In the genomic region with DNA sequence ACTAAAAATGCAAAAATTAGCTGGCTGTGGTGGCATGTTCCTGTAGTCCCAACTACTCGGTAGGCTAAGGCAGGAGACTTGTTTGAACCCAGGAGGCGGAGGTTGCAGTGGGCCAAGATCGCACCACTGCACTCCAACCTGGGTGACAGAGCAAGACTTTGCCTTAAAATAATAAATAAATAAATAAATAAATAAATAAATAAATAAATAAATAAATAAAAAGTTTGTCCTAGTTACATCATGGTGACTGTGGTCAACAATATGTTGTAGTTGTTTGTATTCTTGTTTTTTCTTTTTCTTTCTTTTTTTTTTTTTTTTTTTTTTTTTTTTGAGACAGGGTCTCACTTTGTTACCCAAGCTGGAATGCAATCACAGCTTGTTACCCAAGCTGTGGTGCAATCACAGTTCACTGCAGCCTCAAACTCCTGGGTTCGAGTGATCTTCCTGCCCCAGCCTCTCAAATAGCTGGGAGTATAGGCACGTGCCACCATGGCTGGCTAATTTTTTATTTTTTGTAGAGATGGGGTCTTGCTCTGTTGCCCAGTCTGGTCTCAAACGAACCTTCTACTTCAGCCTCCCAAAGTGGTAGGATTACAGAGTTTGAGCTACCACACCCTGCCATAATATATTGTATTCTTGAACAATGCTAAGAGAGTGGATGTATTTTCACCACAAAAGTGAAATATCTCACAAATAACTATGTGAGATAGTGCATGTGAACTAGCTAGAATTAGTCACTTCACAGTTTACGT, we compare ENCODE assay signal across 1 cellular context.
TF ChIP-seq lines count a peak whose summit lies in the region.

No MANE protein-coding gene starts in this region.

TF ChIP-seq in HEK293, 187 proteins besides CTCF, POLR2A, EP300 and RAD21 (continued from another document):
- TF ChIP-seq ZNF518A (tag by site-specific recombination; conservative IDR thresholded peaks at IDR 0.05; ENCODE audit: low read depth) (peak; percentile 75), KLF8 (tag by site-specific recombination; IDR thresholded peaks at IDR 0.05) (no peak), ZNF777 (tag by site-specific recombination; IDR thresholded peaks at IDR 0.05; ENCODE audit: borderline replicate concordance) (no peak), ZBTB8A (tag by site-specific recombination; IDR thresholded peaks at IDR 0.05) (0 out of 2 replicates have a peak, but pooled peaks have one; percentile 48), ZNF510 (tag by site-specific recombination; IDR thresholded peaks at IDR 0.05; ENCODE audit: insufficient replicate concordance) (peak; percentile 50), ZNF555 (tag by site-specific recombination; conservative IDR thresholded peaks at IDR 0.05) (peak; percentile 52), PBX3 (CRISPR knock-in tag; IDR thresholded peaks at IDR 0.05) (no peak), ZNF24 (tag by site-specific recombination; IDR thresholded peaks at IDR 0.05) (no peak), ZNF621 (tag by site-specific recombination; IDR thresholded peaks at IDR 0.05) (no peak), ZEB2 (tag by site-specific recombination; IDR thresholded peaks at IDR 0.05) (no peak), ZNF837 (tag by site-specific recombination; IDR thresholded peaks at IDR 0.05) (no peak), ZNF560 (tag by site-specific recombination; IDR thresholded peaks at IDR 0.05; ENCODE audit: borderline replicate concordance) (0 out of 2 replicates have a peak, but pooled peaks have one; percentile 34), ZNF26 (tag by site-specific recombination; IDR thresholded peaks at IDR 0.05) (no peak), PRDM10 (tag by site-specific recombination; IDR thresholded peaks at IDR 0.05) (no peak), ZNF529 (tag by site-specific recombination; IDR thresholded peaks at IDR 0.05; ENCODE audit: insufficient replicate concordance) (peak; percentile 10)
- TF ChIP-seq, protein P1, sequence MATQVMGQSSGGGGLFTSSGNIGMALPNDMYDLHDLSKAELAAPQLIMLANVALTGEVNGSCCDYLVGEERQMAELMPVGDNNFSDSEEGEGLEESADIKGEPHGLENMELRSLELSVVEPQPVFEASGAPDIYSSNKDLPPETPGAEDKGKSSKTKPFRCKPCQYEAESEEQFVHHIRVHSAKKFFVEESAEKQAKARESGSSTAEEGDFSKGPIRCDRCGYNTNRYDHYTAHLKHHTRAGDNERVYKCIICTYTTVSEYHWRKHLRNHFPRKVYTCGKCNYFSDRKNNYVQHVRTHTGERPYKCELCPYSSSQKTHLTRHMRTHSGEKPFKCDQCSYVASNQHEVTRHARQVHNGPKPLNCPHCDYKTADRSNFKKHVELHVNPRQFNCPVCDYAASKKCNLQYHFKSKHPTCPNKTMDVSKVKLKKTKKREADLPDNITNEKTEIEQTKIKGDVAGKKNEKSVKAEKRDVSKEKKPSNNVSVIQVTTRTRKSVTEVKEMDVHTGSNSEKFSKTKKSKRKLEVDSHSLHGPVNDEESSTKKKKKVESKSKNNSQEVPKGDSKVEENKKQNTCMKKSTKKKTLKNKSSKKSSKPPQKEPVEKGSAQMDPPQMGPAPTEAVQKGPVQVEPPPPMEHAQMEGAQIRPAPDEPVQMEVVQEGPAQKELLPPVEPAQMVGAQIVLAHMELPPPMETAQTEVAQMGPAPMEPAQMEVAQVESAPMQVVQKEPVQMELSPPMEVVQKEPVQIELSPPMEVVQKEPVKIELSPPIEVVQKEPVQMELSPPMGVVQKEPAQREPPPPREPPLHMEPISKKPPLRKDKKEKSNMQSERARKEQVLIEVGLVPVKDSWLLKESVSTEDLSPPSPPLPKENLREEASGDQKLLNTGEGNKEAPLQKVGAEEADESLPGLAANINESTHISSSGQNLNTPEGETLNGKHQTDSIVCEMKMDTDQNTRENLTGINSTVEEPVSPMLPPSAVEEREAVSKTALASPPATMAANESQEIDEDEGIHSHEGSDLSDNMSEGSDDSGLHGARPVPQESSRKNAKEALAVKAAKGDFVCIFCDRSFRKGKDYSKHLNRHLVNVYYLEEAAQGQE (tag by site-specific recombination; IDR thresholded peaks at IDR 0.05): peak; percentile 31; the same call in 1 of the 2 replicates
